In the genomic region with DNA sequence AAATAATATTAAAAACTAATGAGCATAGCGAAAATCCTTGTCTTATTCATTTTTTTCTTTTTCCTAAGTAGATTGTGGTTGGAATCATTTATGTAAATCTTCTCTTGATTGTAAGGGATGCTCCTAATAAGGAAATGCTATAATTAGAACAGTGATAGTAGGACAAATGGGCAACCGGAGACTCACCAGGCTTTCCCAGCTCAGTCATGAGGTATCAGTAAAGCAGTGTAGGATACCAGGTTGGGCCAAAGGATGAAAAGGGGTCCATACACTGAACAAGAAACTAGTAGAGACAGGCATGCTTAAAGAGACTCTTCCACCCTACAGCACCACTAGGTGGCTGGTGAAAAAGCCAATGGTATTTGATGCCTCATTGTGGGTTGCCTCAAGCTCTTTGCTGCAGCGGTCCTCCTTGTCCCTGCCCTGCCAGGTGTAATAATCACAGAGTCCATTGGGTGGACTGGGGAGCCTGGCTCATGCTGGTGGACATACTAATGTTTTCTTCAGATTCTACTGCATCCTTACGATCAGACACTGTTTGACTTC, we compare ENCODE assay signal across 18 cellular contexts.
DNase-seq lines count a peak whose midpoint lies in the region; ATAC-seq, FAIRE-seq and TF ChIP-seq lines count a peak whose summit lies in the region.
"Had no signal": no experiment of that assay in that cellular context is flagged by ENCODE, and none has a peak within 500 bp of the region (broad histone marks: within the 10 kb centered on the region; RNA-seq: fewer than 3 reads in every experiment).

No MANE protein-coding gene starts in this region.

- FAIRE-seq in kidney (lab: Jason Lieb, UNC) = no peak
- FAIRE-seq: endometrium, GM18507 had no signal

- ATAC-seq in GM23338 = peak; percentile 85
- no peak for ATAC-seq in HG03025 (IDR thresholded peaks at IDR 0.05; ENCODE audit: low FRiP score, unreplicated experiment)
- no peak for ATAC-seq in HG03521 (IDR thresholded peaks at IDR 0.05; ENCODE audit: unreplicated experiment)
- ATAC-seq: natural killer cell, sciatic nerve had no signal

- CTCF ChIA-PET in PC-9 (lab: Charles Lee) = no interaction called here

- no peak for DNase-seq in AG09309 (ENCODE audit: low read depth)
- DNase-seq in GM23338 (ENCODE audit: low spot score) = peak; percentile 70
- DNase-seq in PC-9 = no peak
- DNase-seq in fibroblast of the aortic adventitia (ENCODE audit: low read depth) = no peak
- no peak for DNase-seq in kidney
- DNase-seq in ascending aorta (ENCODE audit: low spot score in 2 of 2) = no peak
- DNase-seq: activated naive CD4-positive, alpha-beta T cell; DMS79 treated with DMSO at 0.1 percent for 48 hours; head of caudate nucleus; natural killer cell; NCI-H446 treated with DMSO at 0.1 percent for 48 hours; stimulated activated naive CD4-positive, alpha-beta T cell treated with Interleukin-2 at 50 U/mL for 16 hours had no signal

- H4K20me1 ChIP-seq in GM23338 (replicated peaks; ENCODE audit: insufficient read depth) (no peaks in the 10 kb centered on the region), PC-9 (ENCODE audit: insufficient read depth) (no peaks in the 10 kb centered on the region)

- H3K36me3 Mint-ChIP-seq in GM23338 (ENCODE audit: low read depth) = peaks cover 33% of the 10 kb centered on the region
- H3K36me3 Mint-ChIP-seq: natural killer cell had no signal

- H3K9ac ChIP-seq in kidney (ENCODE audit: low read length in 2 of 2) = no peak overlapping the region

- H3K27me3 ChIP-seq in GM23338 (ENCODE audit: insufficient read depth) = no peaks in the 10 kb centered on the region
- no peaks in the 10 kb centered on the region for H3K27me3 ChIP-seq in PC-9 (ENCODE audit: insufficient read depth, low read depth)
- no peaks in the 10 kb centered on the region for H3K27me3 ChIP-seq in ascending aorta
- H3K27me3 ChIP-seq: SJSA1 had no signal

- no peaks in the 10 kb centered on the region for H3K9me2 ChIP-seq in GM23338 (ENCODE audit: insufficient read depth)
- no peaks in the 10 kb centered on the region for H3K9me2 ChIP-seq in PC-9 (ENCODE audit: insufficient read depth)

- intact Hi-C loops in PC-9 (cut with micrococcal nuclease; ENCODE audit: unreplicated experiment) = no loop called here
- intact Hi-C loops in kidney (cut with DNase I) = no loop called here
- intact Hi-C loops in ascending aorta (cut with DNase I) = loop anchor here (10.0 kb wide), 1 partner anchor 1744 kb away; no protein-coding TSS in a partner anchor

- no peak overlapping the region for H3K4me3 ChIP-seq in AG09309 (ENCODE audit: control insufficient read depth, low read depth, low read length)
- H3K4me3 ChIP-seq in GM23338 = no peak overlapping the region
- no peak overlapping the region for H3K4me3 ChIP-seq in PC-9
- H3K4me3 ChIP-seq in fibroblast of the aortic adventitia (ENCODE audit: low read depth, low read length) = no peak overlapping the region
- no peak overlapping the region for H3K4me3 ChIP-seq in kidney (ENCODE audit: low read length in 2 of 2)
- no peak overlapping the region for H3K4me3 ChIP-seq in ascending aorta
- H3K4me3 ChIP-seq: SJSA1 had no signal

- no peak overlapping the region for H3K4me2 ChIP-seq in GM23338
- no peak overlapping the region for H3K4me2 ChIP-seq in PC-9

- peaks cover 20% of the 10 kb centered on the region for H3K9me3 Mint-ChIP-seq in GM23338

- H3K79me2 ChIP-seq in GM23338 (replicated peaks; ENCODE audit: insufficient read depth) (no peaks in the 10 kb centered on the region), PC-9 (ENCODE audit: low read depth) (no peaks in the 10 kb centered on the region)

- H3F3A ChIP-seq in GM23338 (replicated peaks; ENCODE audit: low read depth) = no peaks in the 10 kb centered on the region
- no peaks in the 10 kb centered on the region for H3F3A ChIP-seq in PC-9 (ENCODE audit: insufficient read depth, low read depth)

- peaks cover 3% of the 10 kb centered on the region for H3K27me3 Mint-ChIP-seq in GM23338 (ENCODE audit: insufficient read depth, low read depth, poor library complexity)

- H3K27ac ChIP-seq in GM23338 (ENCODE audit: low read depth) = no peak overlapping the region
- H3K27ac ChIP-seq in PC-9 = no peak overlapping the region
- H3K27ac ChIP-seq in kidney (ENCODE audit: low read depth in 2 of 2, low read length in 2 of 2) = no peak overlapping the region
- no peak overlapping the region for H3K27ac ChIP-seq in ascending aorta
- H3K27ac ChIP-seq: SJSA1 had no signal

- H3K4me3 Mint-ChIP-seq in GM23338 = no peak overlapping the region
- H3K4me3 Mint-ChIP-seq: natural killer cell had no signal

- no peaks in the 10 kb centered on the region for H3K4me1 ChIP-seq in GM23338 (ENCODE audit: insufficient read depth)
- H3K4me1 ChIP-seq in PC-9 (replicated peaks; ENCODE audit: insufficient read depth) = no peaks in the 10 kb centered on the region
- H3K4me1 ChIP-seq in kidney (ENCODE audit: control insufficient read depth in 1 of 2, insufficient read depth in 1 of 2, low read depth in 1 of 2, low read length in 2 of 2) = no peaks in the 10 kb centered on the region
- H3K4me1 ChIP-seq in ascending aorta = no peaks in the 10 kb centered on the region
- H3K4me1 ChIP-seq: SJSA1 had no signal

- BruUV-seq in PC-9 (replicated peaks; lab: Mats Ljungman, UMichigan) = no TSS peak

- H3K4me1 Mint-ChIP-seq in GM23338 = peaks cover 4% of the 10 kb centered on the region; the same call in 1 of the 3 replicates
- H3K4me1 Mint-ChIP-seq: natural killer cell had no signal

- H2AFZ ChIP-seq in GM23338 (no peak overlapping the region), PC-9 (no peak overlapping the region)

- H3K36me3 ChIP-seq in GM23338 (ENCODE audit: insufficient read depth) (peaks cover 2% of the 10 kb centered on the region), PC-9 (ENCODE audit: low read depth) (no peaks in the 10 kb centered on the region), kidney (ENCODE audit: control insufficient read depth in 1 of 2, insufficient read depth in 2 of 2, low read length in 2 of 2) (no peaks in the 10 kb centered on the region), ascending aorta (no peaks in the 10 kb centered on the region)
- H3K36me3 ChIP-seq: SJSA1 had no signal

- H3K9me3 ChIP-seq in PC-9 (ENCODE audit: insufficient read depth, low read depth) (no peaks in the 10 kb centered on the region), kidney (ENCODE audit: control insufficient read depth in 1 of 2, low read length in 2 of 2) (no peaks in the 10 kb centered on the region), ascending aorta (no peaks in the 10 kb centered on the region)
- H3K9me3 ChIP-seq: SJSA1 had no signal

- POLR2A ChIA-PET in PC-9 (lab: Charles Lee; ENCODE audit: unreplicated experiment) = no interaction called here

- H3K27ac Mint-ChIP-seq in GM23338 = no peak overlapping the region
- H3K27ac Mint-ChIP-seq: natural killer cell had no signal

- TF ChIP-seq CTCF in AG09309 (IDR thresholded peaks at IDR 0.05; ENCODE audit: control insufficient read depth, insufficient read depth, low read depth, low read length, missing control alignments) (peak; percentile 9), GM23338 (conservative IDR thresholded peaks at IDR 0.05; ENCODE audit: low read depth in 2 of 2) (peak; percentile 51 to 52), PC-9 (conservative IDR thresholded peaks at IDR 0.05) (0 out of 2 replicates have a peak, but pooled peaks have one; percentile 27), fibroblast of the aortic adventitia (IDR thresholded peaks at IDR 0.05; ENCODE audit: insufficient read depth, low read length) (peak; percentile 11), kidney (IDR thresholded peaks at IDR 0.05; ENCODE audit: borderline replicate concordance, extremely low read depth, insufficient read depth) (no peak), ascending aorta (IDR thresholded peaks at IDR 0.05) (no peak)

TF ChIP-seq in GM23338, 12 proteins besides CTCF, POLR2A, EP300 and RAD21:
- no peak for TF ChIP-seq EZH2phosphoT487 (IDR thresholded peaks at IDR 0.05; ENCODE audit: unreplicated experiment)
- TF ChIP-seq, protein P1, sequence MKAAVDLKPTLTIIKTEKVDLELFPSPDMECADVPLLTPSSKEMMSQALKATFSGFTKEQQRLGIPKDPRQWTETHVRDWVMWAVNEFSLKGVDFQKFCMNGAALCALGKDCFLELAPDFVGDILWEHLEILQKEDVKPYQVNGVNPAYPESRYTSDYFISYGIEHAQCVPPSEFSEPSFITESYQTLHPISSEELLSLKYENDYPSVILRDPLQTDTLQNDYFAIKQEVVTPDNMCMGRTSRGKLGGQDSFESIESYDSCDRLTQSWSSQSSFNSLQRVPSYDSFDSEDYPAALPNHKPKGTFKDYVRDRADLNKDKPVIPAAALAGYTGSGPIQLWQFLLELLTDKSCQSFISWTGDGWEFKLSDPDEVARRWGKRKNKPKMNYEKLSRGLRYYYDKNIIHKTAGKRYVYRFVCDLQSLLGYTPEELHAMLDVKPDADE (IDR thresholded peaks at IDR 0.05) = no peak
- no peak for TF ChIP-seq STAT1 (IDR thresholded peaks at IDR 0.05; ENCODE audit: unreplicated experiment)
- TF ChIP-seq, protein P2, sequence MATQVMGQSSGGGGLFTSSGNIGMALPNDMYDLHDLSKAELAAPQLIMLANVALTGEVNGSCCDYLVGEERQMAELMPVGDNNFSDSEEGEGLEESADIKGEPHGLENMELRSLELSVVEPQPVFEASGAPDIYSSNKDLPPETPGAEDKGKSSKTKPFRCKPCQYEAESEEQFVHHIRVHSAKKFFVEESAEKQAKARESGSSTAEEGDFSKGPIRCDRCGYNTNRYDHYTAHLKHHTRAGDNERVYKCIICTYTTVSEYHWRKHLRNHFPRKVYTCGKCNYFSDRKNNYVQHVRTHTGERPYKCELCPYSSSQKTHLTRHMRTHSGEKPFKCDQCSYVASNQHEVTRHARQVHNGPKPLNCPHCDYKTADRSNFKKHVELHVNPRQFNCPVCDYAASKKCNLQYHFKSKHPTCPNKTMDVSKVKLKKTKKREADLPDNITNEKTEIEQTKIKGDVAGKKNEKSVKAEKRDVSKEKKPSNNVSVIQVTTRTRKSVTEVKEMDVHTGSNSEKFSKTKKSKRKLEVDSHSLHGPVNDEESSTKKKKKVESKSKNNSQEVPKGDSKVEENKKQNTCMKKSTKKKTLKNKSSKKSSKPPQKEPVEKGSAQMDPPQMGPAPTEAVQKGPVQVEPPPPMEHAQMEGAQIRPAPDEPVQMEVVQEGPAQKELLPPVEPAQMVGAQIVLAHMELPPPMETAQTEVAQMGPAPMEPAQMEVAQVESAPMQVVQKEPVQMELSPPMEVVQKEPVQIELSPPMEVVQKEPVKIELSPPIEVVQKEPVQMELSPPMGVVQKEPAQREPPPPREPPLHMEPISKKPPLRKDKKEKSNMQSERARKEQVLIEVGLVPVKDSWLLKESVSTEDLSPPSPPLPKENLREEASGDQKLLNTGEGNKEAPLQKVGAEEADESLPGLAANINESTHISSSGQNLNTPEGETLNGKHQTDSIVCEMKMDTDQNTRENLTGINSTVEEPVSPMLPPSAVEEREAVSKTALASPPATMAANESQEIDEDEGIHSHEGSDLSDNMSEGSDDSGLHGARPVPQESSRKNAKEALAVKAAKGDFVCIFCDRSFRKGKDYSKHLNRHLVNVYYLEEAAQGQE (IDR thresholded peaks at IDR 0.05; ENCODE audit: unreplicated experiment) = no peak
- no peak for TF ChIP-seq NANOG (IDR thresholded peaks at IDR 0.05; ENCODE audit: borderline replicate concordance)
- TF ChIP-seq POLR2AphosphoS5 (IDR thresholded peaks at IDR 0.05; ENCODE audit: low read depth) = no peak
- TF ChIP-seq EZH2 (IDR thresholded peaks at IDR 0.05; ENCODE audit: low read depth, unreplicated experiment) = no peak
- no peak for TF ChIP-seq CREB1 (CRISPR knock-in tag; IDR thresholded peaks at IDR 0.05; ENCODE audit: low read depth)

Comparison
In these comparisons a context has a peak if more than half of its experiments do, and no peak if none do; other contexts are left out.
1. CTCF ChIP-seq: peak in AG09309 (single experiment), GM23338 (2 of 2), PC-9 (single experiment) and fibroblast of the aortic adventitia (single experiment); none in kidney (single experiment) and ascending aorta (0 of 3).